Comparison of ENCODE assay signal across 8 cellular contexts in genomic region chr9:72364679-72365524, GRCh38. TPM values are rescaled to one million over a fixed set of nuclear protein-coding genes. Genes with fewer than 3 reads are reported as not detected.
DNase-seq lines count a peak whose midpoint lies in the region; TF ChIP-seq lines count a peak whose summit lies in the region.

A gene with protein sequence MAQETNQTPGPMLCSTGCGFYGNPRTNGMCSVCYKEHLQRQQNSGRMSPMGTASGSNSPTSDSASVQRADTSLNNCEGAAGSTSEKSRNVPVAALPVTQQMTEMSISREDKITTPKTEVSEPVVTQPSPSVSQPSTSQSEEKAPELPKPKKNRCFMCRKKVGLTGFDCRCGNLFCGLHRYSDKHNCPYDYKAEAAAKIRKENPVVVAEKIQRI (minus strand): TSS chr9:72365208. CDS start chr9:72360778, 4,430 bp downstream.

- TF ChIP-seq RAD21 in SK-N-SH (IDR thresholded peaks at IDR 0.05; ENCODE audit: low read length), result no peak

- H3K36me3 ChIP-seq in SK-N-SH (replicated peaks in 1 of 2; ENCODE audit: control insufficient read depth in 1 of 2, insufficient read depth in 2 of 2, low read length in 1 of 2), result peaks cover 20 to 32% of the 10 kb centered on the region in 2 experiments

- H3K4me2 ChIP-seq in SK-N-SH, result peak within 1 kb of the TSS; percentile 86

- peak within 1 kb of the TSS; percentile 94 for H2AFZ ChIP-seq in SK-N-SH (ENCODE audit: low read depth)

- H3F3A ChIP-seq in SK-N-SH (replicated peaks; ENCODE audit: insufficient read depth), result peaks cover 13% of the 10 kb centered on the region

- peak within 1 kb of the TSS; percentile 96 for H3K4me3 Mint-ChIP-seq in activated naive CD4-positive, alpha-beta T cell treated with anti-CD3 and anti-CD28 coated beads, Interleukin-2, amount 50 U/mL, for 24 hours

- peaks cover 16% of the 10 kb centered on the region for H3K36me3 Mint-ChIP-seq in activated naive CD4-positive, alpha-beta T cell treated with anti-CD3 and anti-CD28 coated beads, Interleukin-2, amount 50 U/mL, for 24 hours

- DNase-seq in GM04504 (ENCODE audit: low read depth), result peak; percentile 97
- DNase-seq in HFF-Myc (ENCODE audit: extremely low read depth, low read depth), result peak; percentile 83
- peak; percentile 92 for DNase-seq in NAMALWA (ENCODE audit: low spot score)
- peak; percentile 97 for DNase-seq in SK-N-SH
- peak; percentile 71 for DNase-seq in glomerular endothelial cell (ENCODE audit: extremely low read depth, low read depth, low spot score)
- DNase-seq in occipital lobe (lab: John Stamatoyannopoulos, UW), result peak; percentile 97

- H3K9me3 ChIP-seq in SK-N-SH, result no peaks in the 10 kb centered on the region

- no peaks in the 10 kb centered on the region for H3K27me3 ChIP-seq in SK-N-SH (ENCODE audit: insufficient read depth)

- H3K27me3 Mint-ChIP-seq in activated naive CD4-positive, alpha-beta T cell treated with anti-CD3 and anti-CD28 coated beads, Interleukin-2, amount 50 U/mL, for 24 hours, result no peaks in the 10 kb centered on the region

- POLR2A ChIA-PET in SK-N-SH (lab: Yijun Ruan, JAX), result interaction anchor here (0.8 to 1.8 kb wide), 12 partner anchors 9 to 1946 kb away, joined by 3 to 20 read pairs (median 4); partner anchors contain the start of gene C9orf85

- WGBS in SK-N-SH (ENCODE audit: low lambda C conversion rate), result 2% methylated on average over 74 of the region's 110 CpGs

- TF ChIP-seq EP300 in SK-N-SH (IDR thresholded peaks at IDR 0.05; ENCODE audit: borderline replicate concordance in 1 of 2, low read depth in 1 of 2, low read length in 1 of 2), result peak; percentile 12 to 53; a peak in 1 of 4 replicates

- no peaks in the 10 kb centered on the region for H3K9me3 Mint-ChIP-seq in activated naive CD4-positive, alpha-beta T cell treated with anti-CD3 and anti-CD28 coated beads, Interleukin-2, amount 50 U/mL, for 24 hours

- CTCF ChIA-PET in SK-N-SH (lab: Yijun Ruan, JAX), result interaction anchor here (1.5 kb wide), 1 partner anchor 9 kb away, joined by 3 read pairs; no protein-coding TSS in a partner anchor

- no peak for TF ChIP-seq CTCF in HFF-Myc (IDR thresholded peaks at IDR 0.05; ENCODE audit: low read depth, low read length, missing control alignments)
- no peak; the same call in 1 of the 2 replicates for TF ChIP-seq CTCF in SK-N-SH (IDR thresholded peaks at IDR 0.05)

- peaks cover 41% of the 10 kb centered on the region for H4K20me1 ChIP-seq in SK-N-SH (ENCODE audit: insufficient read depth)

- H3K27ac ChIP-seq in SK-N-SH (ENCODE audit: low read depth in 2 of 2, low read length in 1 of 2) (peak within 1 kb of the TSS; percentile 99), temporal lobe (ENCODE audit: low read depth, low read length) (peak within 1 kb of the TSS; percentile 99)

- peak within 1 kb of the TSS; percentile 99 for H3K27ac Mint-ChIP-seq in activated naive CD4-positive, alpha-beta T cell treated with anti-CD3 and anti-CD28 coated beads, Interleukin-2, amount 50 U/mL, for 24 hours

- peaks cover 39% of the 10 kb centered on the region for H3K4me1 Mint-ChIP-seq in activated naive CD4-positive, alpha-beta T cell treated with anti-CD3 and anti-CD28 coated beads, Interleukin-2, amount 50 U/mL, for 24 hours

- H3K4me3 ChIP-seq in HFF-Myc (replicated peaks; ENCODE audit: low read depth, low read length) (peak within 1 kb of the TSS; percentile 91), SK-N-SH (ENCODE audit: low read depth in 2 of 2, low read length in 1 of 2) (peak within 1 kb of the TSS; percentile 84 to 85)

- H3K4me1 ChIP-seq in SK-N-SH (ENCODE audit: control insufficient read depth in 1 of 2, insufficient read depth in 2 of 2, low read depth in 1 of 2, low read length in 1 of 2), result peaks cover 14 to 22% of the 10 kb centered on the region in 2 experiments; a peak in 3 of 4 replicates

- no peaks in the 10 kb centered on the region for H3K9me2 ChIP-seq in SK-N-SH

- H3K79me2 ChIP-seq in SK-N-SH (ENCODE audit: insufficient read depth), result peaks cover 49% of the 10 kb centered on the region

- peak within 1 kb of the TSS; percentile 98 for H3K9ac ChIP-seq in SK-N-SH

TF ChIP-seq in SK-N-SH, 30 proteins besides CTCF, POLR2A, EP300 and RAD21 (continues in another document):
- TF ChIP-seq FOSL2 (IDR thresholded peaks at IDR 0.05; ENCODE audit: borderline replicate concordance, low read depth) (0 out of 2 replicates have a peak, but pooled peaks have one; percentile 18), MXI1 (IDR thresholded peaks at IDR 0.05; ENCODE audit: low read depth, low read length) (peak; percentile 80), POLR2AphosphoS5 (IDR thresholded peaks at IDR 0.05; ENCODE audit: low read depth, low read length) (peak; percentile 99), TAF1 (IDR thresholded peaks at IDR 0.05; ENCODE audit: borderline replicate concordance, low read depth, low read length) (peak; percentile 97), RFX5 (IDR thresholded peaks at IDR 0.05; ENCODE audit: low read length) (peak; percentile 62), CHD2 (IDR thresholded peaks at IDR 0.05; ENCODE audit: low read length, partially characterized antibody) (peak; percentile 60), ZBTB33 (IDR thresholded peaks at IDR 0.05; ENCODE audit: borderline replicate concordance, low read depth) (peak; percentile 19; the same call in 1 of the 2 replicates), NFIC (IDR thresholded peaks at IDR 0.05; ENCODE audit: borderline replicate concordance) (peak; percentile 49; the same call in 1 of the 2 replicates), PBX3 (IDR thresholded peaks at IDR 0.05) (peak; percentile 41), MAX (IDR thresholded peaks at IDR 0.05; ENCODE audit: low read depth) (peak; percentile 65; the same call in 1 of the 2 replicates), FOXJ3 (CRISPR knock-in tag; IDR thresholded peaks at IDR 0.05) (no peak), GABPA (IDR thresholded peaks at IDR 0.05; ENCODE audit: low read depth) (no peak), TCF12 (IDR thresholded peaks at IDR 0.05) (peak; percentile 22; the same call in 1 of the 2 replicates)
- TF ChIP-seq, protein P1, sequence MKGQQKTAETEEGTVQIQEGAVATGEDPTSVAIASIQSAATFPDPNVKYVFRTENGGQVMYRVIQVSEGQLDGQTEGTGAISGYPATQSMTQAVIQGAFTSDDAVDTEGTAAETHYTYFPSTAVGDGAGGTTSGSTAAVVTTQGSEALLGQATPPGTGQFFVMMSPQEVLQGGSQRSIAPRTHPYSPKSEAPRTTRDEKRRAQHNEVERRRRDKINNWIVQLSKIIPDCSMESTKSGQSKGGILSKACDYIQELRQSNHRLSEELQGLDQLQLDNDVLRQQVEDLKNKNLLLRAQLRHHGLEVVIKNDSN (IDR thresholded peaks at IDR 0.05; ENCODE audit: borderline replicate concordance, low read depth), result no peak

RNA-seq across cellular contexts. Expression of the gene that starts here (rescaled TPM):
- 53.1 and 58.8 TPM in 2 replicates for polyA plus RNA-seq in SK-N-SH (2012; rRNA removed)
- 72.5 and 74.3 TPM in 2 replicates for polyA plus RNA-seq in SK-N-SH (2012; cell fraction: cytosol; rRNA removed)
- 83.4 and 174 TPM in 2 replicates for polyA plus RNA-seq in SK-N-SH (2012; cell fraction: nucleus; rRNA removed)
- total RNA-seq in glomerular endothelial cell (147 and 159 TPM in 2 replicates), occipital lobe (333 TPM), temporal lobe (218 TPM)

Comparison
In these comparisons a context has a peak if more than half of its experiments do, and no peak if none do; other contexts are left out.
1. Peak in every context shown above with its lines: DNase-seq, H3K4me3 ChIP-seq and H3K27ac ChIP-seq.